Comparison of ENCODE assay signal across 26 cellular contexts in genomic region chr1:240495652-240496051, GRCh38.
"Had no signal": no experiment of that assay in that cellular context is flagged by ENCODE, and none has a peak within 500 bp of the region (broad histone marks: within the 10 kb centered on the region; RNA-seq: fewer than 3 reads in every experiment).

No MANE protein-coding gene starts in this region.

- H3K27me3 ChIP-seq: colonic mucosa, esophagus squamous epithelium, gastrocnemius medialis, hepatocyte had no signal

- ATAC-seq: effector memory CD8-positive, alpha-beta T cell; esophagus mucosa; gastrocnemius medialis; heart left ventricle; left cardiac atrium; left lung; left ventricle myocardium superior; lower lobe of right lung; mucosa of descending colon; naive thymus-derived CD8-positive, alpha-beta T cell had no signal

- H3K9me3 ChIP-seq: colonic mucosa, gastrocnemius medialis, heart left ventricle, left lung, lower lobe of right lung, mucosa of descending colon had no signal

- H3K4me1 ChIP-seq: colonic mucosa, esophagus squamous epithelium, gastrocnemius medialis, heart left ventricle, left lung, lower lobe of right lung had no signal

- H3K79me2 ChIP-seq: hepatocyte had no signal

- H3K27ac ChIP-seq: colonic mucosa, epithelial cell of prostate, esophagus squamous epithelium, gastrocnemius medialis, heart left ventricle, hepatocyte, left lung, lower lobe of right lung had no signal

- H3K36me3 ChIP-seq: colonic mucosa, esophagus squamous epithelium, gastrocnemius medialis, heart left ventricle, left lung, lower lobe of right lung had no signal

- H2AFZ ChIP-seq: hepatocyte had no signal

- DNase-seq: colonic mucosa; cortex of kidney; effector CD8-positive, alpha-beta T cell; effector memory CD8-positive, alpha-beta T cell; endodermal cell; erythroblast; esophagus squamous epithelium; foreskin fibroblast; foreskin melanocyte; gastrocnemius medialis; heart left ventricle; hypothalamus; immature natural killer cell; islet precursor cell; left cardiac atrium; left lung; left ventricle myocardium superior; lower lobe of right lung; mesenchymal stem cell; mucosa of descending colon; naive B cell; naive thymus-derived CD8-positive, alpha-beta T cell had no signal

- FAIRE-seq: endometrium had no signal

- H3K4me2 ChIP-seq: hepatocyte had no signal

- H3K4me3 ChIP-seq: colonic mucosa, esophagus squamous epithelium, gastrocnemius medialis, heart left ventricle, hepatocyte, left lung, lower lobe of right lung, mucosa of descending colon had no signal
